In the genomic region with DNA sequence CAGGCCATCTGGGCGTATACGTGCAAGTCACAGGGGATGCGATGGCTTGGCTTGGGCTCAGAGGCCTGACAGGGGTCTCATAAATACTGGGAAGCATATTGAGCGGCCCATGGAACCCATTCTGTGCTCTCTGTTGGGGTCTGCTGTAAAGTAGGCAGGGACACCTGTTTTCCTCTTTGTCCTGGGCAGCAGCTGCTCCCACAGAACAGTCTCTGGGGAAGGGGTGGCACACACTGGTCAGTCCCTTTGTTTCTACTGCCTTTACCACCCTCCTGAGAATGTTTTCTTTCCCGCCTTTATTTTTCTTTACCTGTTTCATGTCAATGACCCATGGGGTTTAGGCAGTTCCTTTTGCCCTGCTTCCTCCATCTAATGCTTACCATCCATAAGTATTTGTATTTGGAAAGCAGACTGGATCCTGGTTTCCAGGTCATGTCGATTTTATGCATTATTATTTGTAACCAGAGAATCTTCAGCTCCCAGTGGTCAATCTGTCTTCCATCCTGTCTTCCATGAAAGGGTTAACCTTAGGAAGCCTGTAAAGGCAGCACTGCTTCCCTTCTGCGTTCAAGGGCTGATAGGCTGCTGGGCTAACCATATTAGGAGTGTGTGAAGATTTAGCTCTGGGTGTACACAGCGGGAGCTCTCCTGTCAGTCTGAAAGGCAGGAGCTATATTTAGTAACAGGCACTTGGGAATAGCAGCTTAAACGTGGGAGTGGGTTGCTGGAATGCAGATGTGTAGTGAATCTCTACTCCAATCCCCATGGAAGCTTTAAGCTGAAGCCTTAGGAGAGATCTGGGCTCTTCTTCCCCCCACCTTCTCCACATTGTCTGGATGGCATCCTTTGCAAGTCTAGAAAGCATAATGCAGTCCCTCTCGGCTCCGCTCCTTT, we compare ENCODE assay signal across 10 cellular contexts.
DNase-seq lines count a peak whose midpoint lies in the region; ATAC-seq and TF ChIP-seq lines count a peak whose summit lies in the region.
"Had no signal": no experiment of that assay in that cellular context is flagged by ENCODE, and none has a peak within 500 bp of the region (broad histone marks: within the 10 kb centered on the region; RNA-seq: fewer than 3 reads in every experiment).

No MANE protein-coding gene starts in this region.

- no peaks in the 10 kb centered on the region for H4K20me1 ChIP-seq in hepatocyte (ENCODE audit: insufficient read depth, poor library complexity, severe bottlenecking)

- no peaks in the 10 kb centered on the region for H3K9me2 ChIP-seq in hepatocyte (replicated peaks; ENCODE audit: insufficient read depth)

- H3K4me2 ChIP-seq in hepatocyte (peak overlapping the region; percentile 63), skeletal muscle satellite cell (ENCODE audit: low read length) (peak overlapping the region; percentile 15)

- H3K27ac ChIP-seq in HUES6 (ENCODE audit: low read depth, low read length): peak overlapping the region; percentile 95; the same call in 1 of the 2 replicates
- H3K27ac ChIP-seq in hepatocyte: peak overlapping the region; percentile 5

- H3K9me3 ChIP-seq in HUES6 (ENCODE audit: control insufficient read depth, insufficient read depth, low read depth, low read length) (no peaks in the 10 kb centered on the region), hepatocyte (ENCODE audit: low read depth) (no peaks in the 10 kb centered on the region), skeletal muscle satellite cell (replicated peaks; ENCODE audit: low read length) (no peaks in the 10 kb centered on the region), mucosa of descending colon (no peaks in the 10 kb centered on the region)

- WGBS in hepatocyte (ENCODE audit: low lambda C conversion rate, missing lambda C conversion rate): 37% methylated on average over 11 of the region's 11 CpGs

- H3K27me3 ChIP-seq in HUES6 (ENCODE audit: control insufficient read depth, insufficient read depth, low read length) (no peaks in the 10 kb centered on the region), hepatocyte (no peaks in the 10 kb centered on the region), skeletal muscle satellite cell (ENCODE audit: control insufficient read depth, insufficient read depth, low read length) (no peaks in the 10 kb centered on the region)

- H3K9ac ChIP-seq in HUES6 (ENCODE audit: low read length): peak overlapping the region; percentile 91
- H3K9ac ChIP-seq in skeletal muscle satellite cell (ENCODE audit: low read depth, low read length): no peak overlapping the region

- H2AFZ ChIP-seq in hepatocyte: no peak overlapping the region

- peaks cover 36% of the 10 kb centered on the region for H3K4me1 ChIP-seq in HUES6 (ENCODE audit: control insufficient read depth, insufficient read depth, low read length)
- H3K4me1 ChIP-seq in hepatocyte (ENCODE audit: insufficient read depth): peaks cover 10% of the 10 kb centered on the region
- H3K4me1 ChIP-seq in skeletal muscle satellite cell (ENCODE audit: control insufficient read depth, insufficient read depth, low read length): peaks cover 10% of the 10 kb centered on the region
- H3K4me1 ChIP-seq in mucosa of descending colon (ENCODE audit: low read depth): no peaks in the 10 kb centered on the region

- peak overlapping the region; percentile 44 for H3K4me3 ChIP-seq in HUES6 (ENCODE audit: low read depth, low read length)
- no peak overlapping the region for H3K4me3 ChIP-seq in hepatocyte
- H3K4me3 ChIP-seq in skeletal muscle satellite cell (ENCODE audit: low read length): no peak overlapping the region
- no peak overlapping the region for H3K4me3 ChIP-seq in mucosa of descending colon

- peak; percentile 98 for ATAC-seq in SK-N-SH treated with all-trans-retinoic acid at 6 μM for 48 hours
- ATAC-seq in mucosa of descending colon: no peak
- ATAC-seq: naive thymus-derived CD8-positive, alpha-beta T cell; stimulated activated naive CD8-positive, alpha-beta T cell treated with anti-CD3 and anti-CD28 coated beads, Interleukin-15, amount 100 ng/mL, for 72 hours had no signal

- TF ChIP-seq CTCF in hepatocyte (IDR thresholded peaks at IDR 0.05; ENCODE audit: poor library complexity) (no peak), mucosa of descending colon (IDR thresholded peaks at IDR 0.05) (no peak)

- H3K79me2 ChIP-seq in hepatocyte: no peaks in the 10 kb centered on the region

- in situ Hi-C loops in KBM-7 (cut with MboI; ENCODE audit: low pct_unique_long_range_greater_than_20kb, low sequenced_read_pairs): no loop called here

- H3K36me3 ChIP-seq in HUES6 (ENCODE audit: control insufficient read depth, insufficient read depth, low read length) (no peaks in the 10 kb centered on the region), hepatocyte (replicated peaks; ENCODE audit: insufficient read depth, low read depth) (no peaks in the 10 kb centered on the region), skeletal muscle satellite cell (ENCODE audit: insufficient read depth, low read length) (no peaks in the 10 kb centered on the region), mucosa of descending colon (ENCODE audit: low read depth) (no peaks in the 10 kb centered on the region)

- DNase-seq in hepatocyte (ENCODE audit: low spot score) (peak; percentile 57), KBM-7 (no peak), NOMO-1 treated with DMSO at 0.1 percent for 48 hours (lab: John Stamatoyannopoulos, UW; ENCODE audit: unreplicated experiment) (no peak), NAMALWA (ENCODE audit: low spot score) (no peak), mucosa of descending colon (no peak)
- DNase-seq: naive thymus-derived CD8-positive, alpha-beta T cell; stimulated activated naive CD8-positive, alpha-beta T cell treated with anti-CD3 and anti-CD28 coated beads, Interleukin-15, amount 100 ng/mL, for 72 hours had no signal

- intact Hi-C loops in mucosa of descending colon (cut with DNase I, micrococcal nuclease): no loop called here

TF ChIP-seq in SK-N-SH treated with all-trans-retinoic acid at 6 μM for 48 hours, 23 proteins besides CTCF, POLR2A, EP300 and RAD21 (continues in another document):
- TF ChIP-seq, protein P1, sequence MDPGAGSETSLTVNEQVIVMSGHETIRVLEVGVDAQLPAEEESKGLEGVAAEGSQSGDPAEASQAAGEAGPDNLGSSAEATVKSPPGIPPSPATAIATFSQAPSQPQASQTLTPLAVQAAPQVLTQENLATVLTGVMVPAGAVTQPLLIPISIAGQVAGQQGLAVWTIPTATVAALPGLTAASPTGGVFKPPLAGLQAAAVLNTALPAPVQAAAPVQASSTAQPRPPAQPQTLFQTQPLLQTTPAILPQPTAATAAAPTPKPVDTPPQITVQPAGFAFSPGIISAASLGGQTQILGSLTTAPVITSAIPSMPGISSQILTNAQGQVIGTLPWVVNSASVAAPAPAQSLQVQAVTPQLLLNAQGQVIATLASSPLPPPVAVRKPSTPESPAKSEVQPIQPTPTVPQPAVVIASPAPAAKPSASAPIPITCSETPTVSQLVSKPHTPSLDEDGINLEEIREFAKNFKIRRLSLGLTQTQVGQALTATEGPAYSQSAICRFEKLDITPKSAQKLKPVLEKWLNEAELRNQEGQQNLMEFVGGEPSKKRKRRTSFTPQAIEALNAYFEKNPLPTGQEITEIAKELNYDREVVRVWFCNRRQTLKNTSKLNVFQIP (CRISPR knock-in tag; IDR thresholded peaks at IDR 0.05; ENCODE audit: borderline replicate concordance, low read depth): no peak
- no peak for TF ChIP-seq CSDC2 (CRISPR knock-in tag; IDR thresholded peaks at IDR 0.05)
- TF ChIP-seq SNAI2 (CRISPR knock-in tag; IDR thresholded peaks at IDR 0.05): no peak
- no peak for TF ChIP-seq GLIS3 (CRISPR knock-in tag; IDR thresholded peaks at IDR 0.05)
- no peak for TF ChIP-seq ZNF8 (CRISPR knock-in tag; IDR thresholded peaks at IDR 0.05)
- no peak for TF ChIP-seq ISL1 (CRISPR knock-in tag; IDR thresholded peaks at IDR 0.05)
- no peak for TF ChIP-seq ZNF70 (CRISPR knock-in tag; IDR thresholded peaks at IDR 0.05)
- TF ChIP-seq, protein P2, sequence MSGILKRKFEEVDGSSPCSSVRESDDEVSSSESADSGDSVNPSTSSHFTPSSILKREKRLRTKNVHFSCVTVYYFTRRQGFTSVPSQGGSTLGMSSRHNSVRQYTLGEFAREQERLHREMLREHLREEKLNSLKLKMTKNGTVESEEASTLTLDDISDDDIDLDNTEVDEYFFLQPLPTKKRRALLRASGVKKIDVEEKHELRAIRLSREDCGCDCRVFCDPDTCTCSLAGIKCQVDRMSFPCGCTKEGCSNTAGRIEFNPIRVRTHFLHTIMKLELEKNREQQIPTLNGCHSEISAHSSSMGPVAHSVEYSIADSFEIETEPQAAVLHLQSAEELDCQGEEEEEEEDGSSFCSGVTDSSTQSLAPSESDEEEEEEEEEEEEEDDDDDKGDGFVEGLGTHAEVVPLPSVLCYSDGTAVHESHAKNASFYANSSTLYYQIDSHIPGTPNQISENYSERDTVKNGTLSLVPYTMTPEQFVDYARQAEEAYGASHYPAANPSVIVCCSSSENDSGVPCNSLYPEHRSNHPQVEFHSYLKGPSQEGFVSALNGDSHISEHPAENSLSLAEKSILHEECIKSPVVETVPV (CRISPR knock-in tag; IDR thresholded peaks at IDR 0.05): no peak
- TF ChIP-seq ARNTL (CRISPR knock-in tag; IDR thresholded peaks at IDR 0.05; ENCODE audit: borderline replicate concordance, low read depth): no peak
- no peak for TF ChIP-seq PPARA (CRISPR knock-in tag; IDR thresholded peaks at IDR 0.05; ENCODE audit: borderline replicate concordance)
- TF ChIP-seq, protein P3, sequence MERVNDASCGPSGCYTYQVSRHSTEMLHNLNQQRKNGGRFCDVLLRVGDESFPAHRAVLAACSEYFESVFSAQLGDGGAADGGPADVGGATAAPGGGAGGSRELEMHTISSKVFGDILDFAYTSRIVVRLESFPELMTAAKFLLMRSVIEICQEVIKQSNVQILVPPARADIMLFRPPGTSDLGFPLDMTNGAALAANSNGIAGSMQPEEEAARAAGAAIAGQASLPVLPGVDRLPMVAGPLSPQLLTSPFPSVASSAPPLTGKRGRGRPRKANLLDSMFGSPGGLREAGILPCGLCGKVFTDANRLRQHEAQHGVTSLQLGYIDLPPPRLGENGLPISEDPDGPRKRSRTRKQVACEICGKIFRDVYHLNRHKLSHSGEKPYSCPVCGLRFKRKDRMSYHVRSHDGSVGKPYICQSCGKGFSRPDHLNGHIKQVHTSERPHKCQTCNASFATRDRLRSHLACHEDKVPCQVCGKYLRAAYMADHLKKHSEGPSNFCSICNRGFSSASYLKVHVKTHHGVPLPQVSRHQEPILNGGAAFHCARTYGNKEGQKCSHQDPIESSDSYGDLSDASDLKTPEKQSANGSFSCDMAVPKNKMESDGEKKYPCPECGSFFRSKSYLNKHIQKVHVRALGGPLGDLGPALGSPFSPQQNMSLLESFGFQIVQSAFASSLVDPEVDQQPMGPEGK (CRISPR knock-in tag; IDR thresholded peaks at IDR 0.05; ENCODE audit: borderline replicate concordance): no peak
- no peak for TF ChIP-seq TOX (CRISPR knock-in tag; IDR thresholded peaks at IDR 0.05; ENCODE audit: borderline replicate concordance)
- no peak for TF ChIP-seq BACH2 (CRISPR knock-in tag; IDR thresholded peaks at IDR 0.05; ENCODE audit: borderline replicate concordance)
